8 cellular contexts compared by ENCODE assay signal in the genomic region with DNA sequence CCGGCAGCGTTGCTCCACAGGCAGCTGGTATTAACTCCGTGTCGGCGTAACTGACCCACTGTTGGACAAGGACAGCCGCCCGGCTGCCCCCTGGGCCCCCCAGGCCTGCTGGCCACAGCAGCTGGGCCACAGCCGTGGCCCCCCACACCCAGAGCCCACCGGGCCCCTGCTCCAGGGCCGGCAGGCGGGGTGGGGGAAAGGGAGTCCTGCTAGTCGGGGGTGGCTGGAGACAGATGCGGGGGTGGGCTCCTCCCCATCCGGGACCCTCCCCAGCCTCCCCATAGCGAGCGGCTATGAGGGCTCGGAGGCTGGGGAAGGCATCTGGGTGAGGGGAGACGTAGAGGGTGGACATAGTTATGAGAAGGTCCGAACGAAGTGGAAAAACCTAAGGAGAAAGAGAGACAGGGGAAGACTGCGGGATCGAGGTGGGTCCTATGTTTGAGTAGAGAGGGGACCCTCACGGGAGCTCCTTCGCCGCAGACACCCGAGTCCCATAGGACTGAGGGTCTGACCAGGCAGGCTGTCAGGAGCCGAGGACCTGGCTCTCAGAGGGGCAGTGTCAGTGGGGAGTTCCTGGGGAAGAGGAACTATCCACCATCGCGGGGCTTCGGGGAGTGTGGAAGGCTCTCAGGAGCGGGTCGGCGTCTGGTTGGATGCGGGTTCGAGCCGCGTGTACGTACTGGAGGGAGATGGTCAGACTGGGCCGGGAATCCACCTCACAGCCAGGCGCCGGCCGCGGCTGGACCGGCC. TPM values are rescaled to one million over a fixed set of nuclear protein-coding genes. Genes with fewer than 3 reads are reported as not detected.
DNase-seq lines count a peak whose midpoint lies in the region; ATAC-seq and TF ChIP-seq lines count a peak whose summit lies in the region.

No MANE protein-coding gene starts in this region.

- H3K27ac Mint-ChIP-seq in activated CD8-positive, alpha-beta T cell treated with anti-CD3 and anti-CD28 coated beads for 36 hours: peak overlapping the region; percentile 97
- peak overlapping the region; percentile 98 for H3K27ac Mint-ChIP-seq in progenitor cell of endocrine pancreas

- no peak for TF ChIP-seq CTCF in activated CD8-positive, alpha-beta T cell treated with anti-CD3 and anti-CD28 coated beads for 36 hours (IDR thresholded peaks at IDR 0.05)
- TF ChIP-seq CTCF in progenitor cell of endocrine pancreas (IDR thresholded peaks at IDR 0.05; ENCODE audit: unreplicated experiment): no peak

- H3K4me3 Mint-ChIP-seq in activated CD8-positive, alpha-beta T cell treated with anti-CD3 and anti-CD28 coated beads for 36 hours: peak overlapping the region; percentile 92
- peak overlapping the region; percentile 96 for H3K4me3 Mint-ChIP-seq in progenitor cell of endocrine pancreas (ENCODE audit: low read depth)

- ATAC-seq in HG03064 (IDR thresholded peaks at IDR 0.05; ENCODE audit: low read depth, unreplicated experiment): peak; percentile 15
- ATAC-seq in activated CD8-positive, alpha-beta T cell treated with anti-CD3 and anti-CD28 coated beads for 36 hours: peak; percentile 24

- no peaks in the 10 kb centered on the region for H3K27me3 Mint-ChIP-seq in activated CD8-positive, alpha-beta T cell treated with anti-CD3 and anti-CD28 coated beads for 36 hours
- no peaks in the 10 kb centered on the region for H3K27me3 Mint-ChIP-seq in progenitor cell of endocrine pancreas

- intact Hi-C loops in activated CD8-positive, alpha-beta T cell treated with anti-CD3 and anti-CD28 coated beads for 36 hours (cut with micrococcal nuclease): no loop called here

- peaks cover 42% of the 10 kb centered on the region for H3K4me1 Mint-ChIP-seq in activated CD8-positive, alpha-beta T cell treated with anti-CD3 and anti-CD28 coated beads for 36 hours (ENCODE audit: low read depth)
- H3K4me1 Mint-ChIP-seq in progenitor cell of endocrine pancreas (ENCODE audit: low read depth): peaks cover 10% of the 10 kb centered on the region

- CTCF ChIA-PET in activated CD8-positive, alpha-beta T cell treated with anti-CD3 and anti-CD28 coated beads for 36 hours (lab: Charles Lee): interaction anchor here (1.0 to 3.1 kb wide), 9 partner anchors 9 to 92 kb away, joined by 3 to 28 read pairs (median 6); a partner anchor contains a TSS

- POLR2A ChIA-PET in activated CD8-positive, alpha-beta T cell treated with anti-CD3 and anti-CD28 coated beads for 36 hours (lab: Charles Lee): interaction anchor here (0.7 to 3.7 kb wide), 12 partner anchors 10 to 70 kb away, joined by 3 to 24 read pairs (median 4); a partner anchor contains a TSS

- peaks cover 44% of the 10 kb centered on the region for H3K36me3 Mint-ChIP-seq in activated CD8-positive, alpha-beta T cell treated with anti-CD3 and anti-CD28 coated beads for 36 hours (ENCODE audit: low read depth)
- peaks cover 2% of the 10 kb centered on the region for H3K36me3 Mint-ChIP-seq in progenitor cell of endocrine pancreas (ENCODE audit: insufficient read depth)

- DNase-seq in NCI-H82 (lab: John Stamatoyannopoulos, UW) (peak; percentile 65), NCI-H82 treated with DMSO at 0.1 percent for 48 hours (lab: John Stamatoyannopoulos, UW; ENCODE audit: unreplicated experiment) (no peak), germinal center (ENCODE audit: low spot score) (peak; percentile 40), progenitor cell of endocrine pancreas (ENCODE audit: low spot score, unreplicated experiment) (no peak), cerebellum (ENCODE audit: low spot score) (no peak), amniotic stem cell (lab: John Stamatoyannopoulos, UW) (no peak)
- no peak for DNase-seq in activated CD8-positive, alpha-beta T cell treated with anti-CD3 and anti-CD28 coated beads for 36 hours

- no peaks in the 10 kb centered on the region for H3K9me3 Mint-ChIP-seq in activated CD8-positive, alpha-beta T cell treated with anti-CD3 and anti-CD28 coated beads for 36 hours
- H3K9me3 Mint-ChIP-seq in progenitor cell of endocrine pancreas (ENCODE audit: low read depth): no peaks in the 10 kb centered on the region

RNA-seq across cellular contexts. Expression of a gene that starts 0.5 kb away (rescaled TPM):
- 100 to 1,000 TPM; 150 to 153 TPM for total RNA-seq in activated CD8-positive, alpha-beta T cell treated with anti-CD3 and anti-CD28 coated beads for 36 hours
- 85.6 and 92.6 TPM in 2 replicates for total RNA-seq in progenitor cell of endocrine pancreas
- 23.0 TPM for total RNA-seq in cerebellum

RNA-seq across cellular contexts. Expression of a gene that starts 11.7 kb away (rescaled TPM):
- total RNA-seq in activated CD8-positive, alpha-beta T cell treated with anti-CD3 and anti-CD28 coated beads for 36 hours: 100 to 1,000 TPM; 117 to 120 TPM
- 80.4 and 82.9 TPM in 2 replicates for total RNA-seq in progenitor cell of endocrine pancreas
- 17.7 TPM for total RNA-seq in cerebellum

RNA-seq across cellular contexts. Expression of a gene that starts 17.9 kb away (rescaled TPM):
- total RNA-seq in activated CD8-positive, alpha-beta T cell treated with anti-CD3 and anti-CD28 coated beads for 36 hours: 1 to 10 TPM; 1.6 TPM
- total RNA-seq in progenitor cell of endocrine pancreas (9.5 and 11.6 TPM in 2 replicates), cerebellum (0.36 TPM)

RNA-seq across cellular contexts. Expression of a gene that starts 20.0 kb away (rescaled TPM):
- 1 to 10 TPM; 1.7 to 2.0 TPM for total RNA-seq in activated CD8-positive, alpha-beta T cell treated with anti-CD3 and anti-CD28 coated beads for 36 hours
- 2.4 and 2.5 TPM in 2 replicates for total RNA-seq in progenitor cell of endocrine pancreas
- total RNA-seq in cerebellum: 4.2 TPM

RNA-seq across cellular contexts. Expression of a gene that starts 20.3 kb away (rescaled TPM):
- total RNA-seq in activated CD8-positive, alpha-beta T cell treated with anti-CD3 and anti-CD28 coated beads for 36 hours: 10 to 100 TPM; 36.6 to 37.8 TPM
- total RNA-seq in progenitor cell of endocrine pancreas (52.5 and 56.6 TPM in 2 replicates), cerebellum (71.1 TPM)

Comparison
In these comparisons a context has a peak if more than half of its experiments do, and no peak if none do; other contexts are left out.
1. DNase-seq: peak in NCI-H82 (single experiment) and germinal center (single experiment); none in NCI-H82 treated with DMSO at 0.1 percent for 48 hours (single experiment), activated CD8-positive, alpha-beta T cell treated with anti-CD3 and anti-CD28 coated beads for 36 hours (single experiment), progenitor cell of endocrine pancreas (single experiment), cerebellum (single experiment) and amniotic stem cell (single experiment).